ENCODE assay signal across 10 cellular contexts in genomic region chr11:36945384-36945783, GRCh38.
DNase-seq lines count a peak whose midpoint lies in the region; ATAC-seq, FAIRE-seq and TF ChIP-seq lines count a peak whose summit lies in the region.
"Had no signal": no experiment of that assay in that cellular context is flagged by ENCODE, and none has a peak within 500 bp of the region (broad histone marks: within the 10 kb centered on the region; RNA-seq: fewer than 3 reads in every experiment).

No MANE protein-coding gene starts in this region.

- H2AFZ ChIP-seq in mammary epithelial cell (ENCODE audit: low read depth, low read length) (no peak overlapping the region), neural progenitor cell (replicated peaks) (no peak overlapping the region)

- H3K4me3 ChIP-seq in LNCaP clone FGC (ENCODE audit: low read depth, low read length) = no peak overlapping the region
- no peak overlapping the region for H3K4me3 ChIP-seq in mammary epithelial cell (replicated peaks in 1 of 3; ENCODE audit: insufficient read depth in 1 of 3, low read depth in 2 of 3, low read length in 3 of 3)
- no peak overlapping the region for H3K4me3 ChIP-seq in neural progenitor cell
- no peak overlapping the region for H3K4me3 ChIP-seq in pancreas

- in situ Hi-C loops in mammary epithelial cell (cut with MboI; ENCODE audit: low sequenced_read_pairs in 2 of 2) = no loop called here

- H3K27ac Mint-ChIP-seq in neural progenitor cell = no peak overlapping the region
- H3K27ac Mint-ChIP-seq: natural killer cell had no signal

- CTCF ChIA-PET in mammary epithelial cell (lab: Charles Lee; ENCODE audit: low non-redundant PET) = no interaction called here

- H3F3A ChIP-seq in neural progenitor cell (ENCODE audit: low read depth) = no peaks in the 10 kb centered on the region

- no peak overlapping the region for H3K4me2 ChIP-seq in mammary epithelial cell (ENCODE audit: insufficient read depth, low read depth, low read length)
- H3K4me2 ChIP-seq in neural progenitor cell = no peak overlapping the region

- peak; percentile 55 for TF ChIP-seq CTCF in LNCaP clone FGC (IDR thresholded peaks at IDR 0.05; ENCODE audit: control insufficient read depth, extremely low read depth, insufficient read depth)
- peak; percentile 48 to 53 for TF ChIP-seq CTCF in mammary epithelial cell (conservative IDR thresholded peaks at IDR 0.05 in 1 of 2, IDR thresholded peaks at IDR 0.05 in 1 of 2; ENCODE audit: extremely low read depth in 1 of 2, insufficient read depth in 1 of 2, low read depth in 1 of 2, low read length in 2 of 2)
- peak; percentile 63 for TF ChIP-seq CTCF in neural progenitor cell (IDR thresholded peaks at IDR 0.05)
- peak in 2 of 4 donors; percentile 8 to 14 for TF ChIP-seq CTCF in pancreas (IDR thresholded peaks at IDR 0.05)

- peaks cover 2% of the 10 kb centered on the region for H3K27me3 ChIP-seq in mammary epithelial cell (ENCODE audit: insufficient read depth, low read length)
- H3K27me3 ChIP-seq in neural progenitor cell = no peaks in the 10 kb centered on the region
- H3K27me3 ChIP-seq in pancreas = no peaks in the 10 kb centered on the region

- no peaks in the 10 kb centered on the region for H3K4me1 ChIP-seq in mammary epithelial cell (ENCODE audit: insufficient read depth, low read length)
- H3K4me1 ChIP-seq in neural progenitor cell = no peaks in the 10 kb centered on the region
- H3K4me1 ChIP-seq in pancreas = no peaks in the 10 kb centered on the region

- H3K9me3 Mint-ChIP-seq in neural progenitor cell = peaks cover 3% of the 10 kb centered on the region
- H3K9me3 Mint-ChIP-seq: natural killer cell had no signal

- intact Hi-C loops in mammary epithelial cell (cut with micrococcal nuclease) = no loop called here
- intact Hi-C loops in pancreas (cut with DNase I) = no loop called here

- WGBS in mammary epithelial cell (ENCODE audit: low coverage, missing lambda C conversion rate) = 41% methylated on average over 3 of the region's 3 CpGs
- WGBS in pancreas, 2 donors = 36 to 47% methylated on average over 3 of the region's 3 CpGs

- H3K9me3 ChIP-seq in mammary epithelial cell (replicated peaks; ENCODE audit: insufficient read depth, low read length) = no peaks in the 10 kb centered on the region
- no peaks in the 10 kb centered on the region for H3K9me3 ChIP-seq in neural progenitor cell (ENCODE audit: low read depth)
- no peaks in the 10 kb centered on the region for H3K9me3 ChIP-seq in pancreas

- H3K27ac ChIP-seq in mammary epithelial cell (ENCODE audit: insufficient read depth, low read depth, low read length) (no peak overlapping the region), neural progenitor cell (no peak overlapping the region), pancreas (no peak overlapping the region)
- H3K27ac ChIP-seq: epithelial cell of prostate had no signal

- no peak overlapping the region for H3K4me3 Mint-ChIP-seq in neural progenitor cell
- H3K4me3 Mint-ChIP-seq: natural killer cell had no signal

- H3K79me2 ChIP-seq in mammary epithelial cell (ENCODE audit: insufficient read depth, low read length) = no peaks in the 10 kb centered on the region
- no peaks in the 10 kb centered on the region for H3K79me2 ChIP-seq in neural progenitor cell (ENCODE audit: low read depth)

- DNase-seq in NCI-H2171 treated with DMSO at 0.1 percent for 48 hours (lab: John Stamatoyannopoulos, UW) (peak; percentile 3), NCI-H2171 (lab: John Stamatoyannopoulos, UW) (no peak), LNCaP clone FGC (ENCODE audit: low read depth) (no peak), mammary epithelial cell (no peak), neural progenitor cell (ENCODE audit: low spot score) (no peak), pancreas (no peak)
- DNase-seq: natural killer cell had no signal

- H3K27me3 Mint-ChIP-seq in neural progenitor cell (ENCODE audit: insufficient read depth, low read depth) = no peaks in the 10 kb centered on the region

- no peaks in the 10 kb centered on the region for H3K36me3 Mint-ChIP-seq in neural progenitor cell
- H3K36me3 Mint-ChIP-seq: natural killer cell had no signal

- no TSS peak for BruUV-seq in mammary epithelial cell (replicated peaks; lab: Mats Ljungman, UMichigan)

- dilution Hi-C loops in mammary epithelial cell (cut with HindIII; ENCODE audit: low sequenced_read_pairs) = no loop called here

- H3K36me3 ChIP-seq in mammary epithelial cell (ENCODE audit: insufficient read depth, low read length) = no peaks in the 10 kb centered on the region
- H3K36me3 ChIP-seq in neural progenitor cell = no peaks in the 10 kb centered on the region
- H3K36me3 ChIP-seq in pancreas = no peaks in the 10 kb centered on the region

- FAIRE-seq in pancreas (lab: Jason Lieb, UNC) = no peak

- H4K20me1 ChIP-seq in mammary epithelial cell (ENCODE audit: insufficient read depth, low read length) (no peaks in the 10 kb centered on the region), neural progenitor cell (ENCODE audit: low read depth) (no peaks in the 10 kb centered on the region)

- H3K9ac ChIP-seq in mammary epithelial cell (ENCODE audit: insufficient read depth, low read length) (no peak overlapping the region), neural progenitor cell (no peak overlapping the region)

- ATAC-seq in GM21786 (IDR thresholded peaks at IDR 0.05; ENCODE audit: unreplicated experiment) (no peak), pancreas (no peak), GM21390 (IDR thresholded peaks at IDR 0.05; ENCODE audit: unreplicated experiment) (no peak)
- ATAC-seq: natural killer cell had no signal

- H3K4me1 Mint-ChIP-seq in neural progenitor cell = no peaks in the 10 kb centered on the region
- H3K4me1 Mint-ChIP-seq: natural killer cell had no signal
